ENCODE assay signal across 15 cellular contexts in the genomic region with DNA sequence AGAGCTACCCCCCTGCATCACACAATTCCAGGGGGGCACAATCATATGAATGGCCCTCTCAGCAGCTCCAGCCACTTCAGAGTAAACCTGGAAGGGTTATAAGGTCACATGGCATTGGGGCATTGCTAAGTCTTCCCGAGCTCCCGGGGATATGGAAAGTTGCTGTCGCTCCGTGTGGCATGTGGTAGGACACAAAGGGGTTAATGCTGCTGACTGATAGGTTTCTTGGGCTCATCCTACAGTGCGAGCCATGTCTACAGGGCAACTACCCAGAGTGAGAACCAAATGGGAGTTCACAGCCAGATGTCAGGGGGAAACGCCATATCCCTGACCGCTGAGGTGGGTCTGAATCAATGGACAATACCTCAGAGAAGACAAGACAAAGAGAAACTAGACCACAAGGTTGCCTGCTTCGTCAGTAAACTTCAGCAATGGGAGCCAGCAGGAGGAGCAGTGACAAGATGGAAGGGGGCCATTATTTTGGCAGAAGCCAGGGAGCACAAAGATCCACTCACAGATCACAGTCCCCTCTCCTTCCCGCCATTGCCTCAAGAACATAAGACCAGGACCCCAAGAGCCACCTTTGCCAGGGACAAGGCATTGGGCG. TPM values are rescaled to one million over a fixed set of nuclear protein-coding genes. Genes with fewer than 3 reads are reported as not detected.
A peak's percentile ranks its signal among the peaks of the same experiment; 100 is the strongest.
DNase-seq lines count a peak whose midpoint lies in the region; ATAC-seq and TF ChIP-seq lines count a peak whose summit lies in the region.
"Had no signal": no experiment of that assay in that cellular context is flagged by ENCODE, and none has a peak within 500 bp of the region (broad histone marks: within the 10 kb centered on the region; RNA-seq: fewer than 3 reads in every experiment).

No MANE protein-coding gene starts in this region.

- ATAC-seq in HG03521 (IDR thresholded peaks at IDR 0.05; ENCODE audit: unreplicated experiment) (no peak), right cardiac atrium (no peak)

- no peaks in the 10 kb centered on the region for H3K36me3 ChIP-seq in A673 (ENCODE audit: insufficient read depth, low read length, poor library complexity, severe bottlenecking)
- no peaks in the 10 kb centered on the region for H3K36me3 ChIP-seq in endodermal cell (ENCODE audit: control insufficient read depth, insufficient read depth, low read length)
- H3K36me3 ChIP-seq in thyroid gland, result no peaks in the 10 kb centered on the region

- H3K27ac ChIP-seq in A673 (ENCODE audit: low read depth, low read length, poor library complexity, severe bottlenecking), result no peak overlapping the region
- no peak overlapping the region for H3K27ac ChIP-seq in endodermal cell (ENCODE audit: low read depth, low read length)
- H3K27ac ChIP-seq in right cardiac atrium (ENCODE audit: low read length), result no peak overlapping the region
- H3K27ac ChIP-seq in thyroid gland, result no peak overlapping the region

- H3K9me3 ChIP-seq in A673 (ENCODE audit: low read depth, low read length, poor library complexity, severe bottlenecking) (no peaks in the 10 kb centered on the region), endodermal cell (ENCODE audit: control insufficient read depth, low read length) (no peaks in the 10 kb centered on the region), right cardiac atrium (ENCODE audit: control insufficient read depth, low read length) (no peaks in the 10 kb centered on the region), thyroid gland (no peaks in the 10 kb centered on the region)

- no peak overlapping the region for H3K4me3 Mint-ChIP-seq in endodermal cell
- H3K4me3 Mint-ChIP-seq: CD14-positive monocyte; stimulated activated naive CD8-positive, alpha-beta T cell treated with anti-CD3 and anti-CD28 coated beads, Interleukin-15, Interleukin-2, amounts not matched to agents 100 ng/mL and 50 ng/mL, for 24 hours had no signal

- CTCF ChIA-PET in A673 (lab: Charles Lee), result no interaction called here

- intact Hi-C loops in A673 (cut with micrococcal nuclease; ENCODE audit: unreplicated experiment), result loop anchor here (5.0 kb wide), 3 partner anchors 44 to 844 kb away; partner anchors contain the start of genes ADAMTS6, CWC27 and SREK1IP1
- intact Hi-C loops in right cardiac atrium (cut with DNase I), result loop anchor here (5.0 to 10.0 kb wide), 2 partner anchors 144 to 847 kb away; partner anchors contain the start of gene ADAMTS6 (in 3 of the 4)
- intact Hi-C loops in thyroid gland (cut with DNase I), result no loop called here

- peaks cover 9% of the 10 kb centered on the region for H3K4me1 Mint-ChIP-seq in endodermal cell

- no peak overlapping the region for H3K4me3 ChIP-seq in A673 (ENCODE audit: low read depth, low read length, poor library complexity, severe bottlenecking)
- no peak overlapping the region for H3K4me3 ChIP-seq in GM12864 (ENCODE audit: low read depth, low read length)
- H3K4me3 ChIP-seq in endodermal cell (ENCODE audit: low read length), result no peak overlapping the region
- no peak overlapping the region for H3K4me3 ChIP-seq in right cardiac atrium (ENCODE audit: low read length)
- no peak overlapping the region for H3K4me3 ChIP-seq in thyroid gland (replicated peaks in 1 of 3)

- 78 to 80% methylated on average over 6 to 10 of the region's 10 CpGs for WGBS in endodermal cell (ENCODE audit: insufficient coverage in 1 of 2, insufficient read length in 1 of 2), 2 experiments
- 49% methylated on average over 10 of the region's 10 CpGs for WGBS in right cardiac atrium
- 53 to 57% methylated on average over 10 of the region's 10 CpGs for WGBS in thyroid gland, 2 donors

- peaks cover 4% of the 10 kb centered on the region for H3K36me3 Mint-ChIP-seq in endodermal cell (ENCODE audit: low read depth)
- H3K36me3 Mint-ChIP-seq: CD14-positive monocyte had no signal

- DNase-seq in A673 (ENCODE audit: low spot score) (peak; percentile 18), GM12864 (ENCODE audit: low read depth) (no peak), OCI-M1 (lab: John Stamatoyannopoulos, UW) (peak; percentile 17), endodermal cell (peak; percentile 75), right cardiac atrium (no peak), thyroid gland (no peak), NCI-H1092 (lab: John Stamatoyannopoulos, UW) (no peak)
- DNase-seq: islet precursor cell, NCI-H1105, T1000 had no signal

- no TSS peak for BruUV-seq in A673 (replicated peaks; lab: Mats Ljungman, UMichigan)

- TF ChIP-seq POLR2A in thyroid gland (IDR thresholded peaks at IDR 0.05), result no peak

- H3K9me3 Mint-ChIP-seq in endodermal cell, result peaks cover 11% of the 10 kb centered on the region
- H3K9me3 Mint-ChIP-seq: CD14-positive monocyte; stimulated activated naive CD8-positive, alpha-beta T cell treated with anti-CD3 and anti-CD28 coated beads, Interleukin-15, Interleukin-2, amounts not matched to agents 100 ng/mL and 50 ng/mL, for 24 hours had no signal

- H3K27me3 ChIP-seq in A673 (replicated peaks; ENCODE audit: insufficient read depth, low read depth, low read length, poor library complexity) (no peaks in the 10 kb centered on the region), endodermal cell (ENCODE audit: control insufficient read depth, insufficient read depth, low read length, poor library complexity, severe bottlenecking) (no peaks in the 10 kb centered on the region), right cardiac atrium (ENCODE audit: control insufficient read depth, insufficient read depth) (no peaks in the 10 kb centered on the region), thyroid gland (no peaks in the 10 kb centered on the region)

- peak overlapping the region; percentile 31 for H3K27ac Mint-ChIP-seq in endodermal cell
- H3K27ac Mint-ChIP-seq: stimulated activated naive CD8-positive, alpha-beta T cell treated with anti-CD3 and anti-CD28 coated beads, Interleukin-15, Interleukin-2, amounts not matched to agents 100 ng/mL and 50 ng/mL, for 24 hours had no signal

- POLR2A ChIA-PET in A673 (lab: Charles Lee; ENCODE audit: low non-redundant PET), result no interaction called here

- TF ChIP-seq CTCF in A673 (conservative IDR thresholded peaks at IDR 0.05; ENCODE audit: low read depth, low read length) (peak; percentile 43), GM12864 (IDR thresholded peaks at IDR 0.05; ENCODE audit: low read depth, low read length, missing control alignments) (peak; percentile 7), endodermal cell (conservative IDR thresholded peaks at IDR 0.05) (peak; percentile 39), thyroid gland (IDR thresholded peaks at IDR 0.05) (no peak)

- H3K4me1 ChIP-seq in A673 (ENCODE audit: insufficient read depth, low read length, poor library complexity, severe bottlenecking), result peaks cover 3% of the 10 kb centered on the region
- no peaks in the 10 kb centered on the region for H3K4me1 ChIP-seq in endodermal cell (ENCODE audit: control insufficient read depth, insufficient read depth, low read length)
- H3K4me1 ChIP-seq in right cardiac atrium (ENCODE audit: control insufficient read depth, insufficient read depth, low read length), result no peaks in the 10 kb centered on the region
- no peaks in the 10 kb centered on the region for H3K4me1 ChIP-seq in thyroid gland

- H3K9ac ChIP-seq in endodermal cell (ENCODE audit: extremely low read depth, low read length, poor library complexity, severe bottlenecking), result no peak overlapping the region

- H3K27me3 Mint-ChIP-seq in endodermal cell (ENCODE audit: insufficient read depth), result no peaks in the 10 kb centered on the region

RNA-seq across cellular contexts. Expression of gene SHISAL2B, which starts 52.4 kb away (rescaled TPM):
- not detected in 2 replicates for total RNA-seq in A673 (2021)
- 100 to 1,000 TPM; 112 to 143 TPM for total RNA-seq in endodermal cell
- polyA plus RNA-seq in endodermal cell (2013, experiment 1 of 2), result 12.9 TPM
- 13.5 TPM for polyA plus RNA-seq in endodermal cell (2013, experiment 2 of 2)
- total RNA-seq in right cardiac atrium, result not detected
- not detected for polyA plus RNA-seq in right cardiac atrium
- not detected for total RNA-seq in thyroid gland
- total RNA-seq: fibroblast of villous mesenchyme, NCI-H460 had no signal
- polyA plus RNA-seq: CD14-positive monocyte had no signal

Comparison
In these comparisons a context has a peak if more than half of its experiments do, and no peak if none do; other contexts are left out.
1. DNase-seq: peak in A673 (single experiment), OCI-M1 (single experiment) and endodermal cell (single experiment); none in GM12864 (single experiment), right cardiac atrium (0 of 3), thyroid gland (0 of 2) and NCI-H1092 (single experiment).
2. CTCF ChIP-seq: peak in A673 (single experiment), GM12864 (single experiment) and endodermal cell (single experiment); none in thyroid gland (0 of 6).
3. RNA of gene SHISAL2B, which starts 52.4 kb away (total RNA-seq): 112 to 143 TPM in endodermal cell; not detected in A673, not detected in right cardiac atrium and not detected in thyroid gland; every median in the first group is over 100 times any median in the second.